ENCODE assay signal across 38 cellular contexts in genomic region chr11:131201674-131202073, GRCh38.
"Had no signal": no experiment of that assay in that cellular context is flagged by ENCODE, and none has a peak within 500 bp of the region (broad histone marks: within the 10 kb centered on the region; RNA-seq: fewer than 3 reads in every experiment).

No MANE protein-coding gene starts in this region.

- H3K9me3 Mint-ChIP-seq: activated naive CD4-positive, alpha-beta T cell treated with anti-CD3 and anti-CD28 coated beads, Interleukin-2, amount 50 U/mL, for 24 hours; activated naive CD4-positive, alpha-beta T cell treated with anti-CD3 and anti-CD28 coated beads, Interleukin-2, amount 50 U/mL, for 72 hours; activated naive CD8-positive, alpha-beta T cell treated with anti-CD3 and anti-CD28 coated beads for 36 hours; activated naive CD8-positive, alpha-beta T cell treated with anti-CD3 and anti-CD28 coated beads, Interleukin-2, amount 10 ng/mL, durations not matched to agents 7 days and 5 days; activated naive CD8-positive, alpha-beta T cell treated with anti-CD3 and anti-CD28 coated beads, Interleukin-2, amount 50 U/mL, for 24 hours; activated T-cell treated with anti-CD3 and anti-CD28 coated beads, Interleukin-2, amount 50 U/mL, for 24 hours; activated T-cell treated with anti-CD3 and anti-CD28 coated beads, Interleukin-2, amount 50 U/mL, for 4 hours; activated T-cell treated with anti-CD3 and anti-CD28 coated beads, Interleukin-2, amount 50 U/mL, for 72 hours; activated T-helper 1 cell treated with anti-CD3 and anti-CD28 coated beads, Interleukin-12 subunit alpha, Interleukin-12 subunit beta, Interleukin-2, Interleukin-4 antibody, amounts not matched to agents 30 ng/mL and 10 ng/mL and 1 ng/mL, durations not matched to agents 14 hours and 24 hours and 36 hours; activated T-helper 17 cell treated with anti-CD3 and anti-CD28 coated beads, Interleukin-2, amount 50 U/mL, for 72 hours; activated T-helper 2 cell treated with anti-CD3 and anti-CD28 coated beads, Interferon-gamma antibody, Interleukin-2, Interleukin-4, amounts not matched to agents 10 μg/mL and 5 μg/mL and 100 μg/mL, durations not matched to agents 14 hours and 24 hours and 36 hours had no signal

- H3K4me1 ChIP-seq: adrenal gland, ascending aorta, body of pancreas, breast epithelium had no signal

- H3K27me3 ChIP-seq: adrenal gland, ascending aorta, brain microvascular endothelial cell, cardiac muscle cell had no signal

- ATAC-seq: activated naive CD4-positive, alpha-beta T cell treated with anti-CD3 and anti-CD28 coated beads, Interleukin-2, amount 50 U/mL, for 72 hours; activated naive CD8-positive, alpha-beta T cell treated with anti-CD3 and anti-CD28 coated beads, Interleukin-2, amount 50 U/mL, for 24 hours; activated T-cell treated with anti-CD3 and anti-CD28 coated beads, Interleukin-2, amount 50 U/mL, for 4 hours; activated T-cell treated with anti-CD3 and anti-CD28 coated beads, Interleukin-2, amount 50 U/mL, for 72 hours; activated T-helper 17 cell treated with anti-CD3 and anti-CD28 coated beads, Interleukin-2, amount 50 U/mL, for 72 hours; body of pancreas had no signal

- H3K27ac ChIP-seq: adrenal gland, ascending aorta, body of pancreas, brain microvascular endothelial cell, breast epithelium, cardiac muscle cell had no signal

- H3K4me3 Mint-ChIP-seq: activated naive CD4-positive, alpha-beta T cell treated with anti-CD3 and anti-CD28 coated beads for 36 hours; activated naive CD4-positive, alpha-beta T cell treated with anti-CD3 and anti-CD28 coated beads, Interleukin-2, amount 10 ng/mL, durations not matched to agents 7 days and 5 days; activated naive CD4-positive, alpha-beta T cell treated with anti-CD3 and anti-CD28 coated beads, Interleukin-2, amount 50 U/mL, for 24 hours; activated naive CD8-positive, alpha-beta T cell; activated naive CD8-positive, alpha-beta T cell treated with anti-CD3 and anti-CD28 coated beads for 36 hours; activated naive CD8-positive, alpha-beta T cell treated with anti-CD3 and anti-CD28 coated beads, Interleukin-2, amount 10 ng/mL, durations not matched to agents 7 days and 5 days; activated naive CD8-positive, alpha-beta T cell treated with anti-CD3 and anti-CD28 coated beads, Interleukin-2, amount 50 U/mL, for 24 hours; activated T-cell treated with anti-CD3 and anti-CD28 coated beads, Interleukin-2, amount 50 U/mL, for 24 hours; activated T-cell treated with anti-CD3 and anti-CD28 coated beads, Interleukin-2, amount 50 U/mL, for 4 hours; activated T-cell treated with anti-CD3 and anti-CD28 coated beads, Interleukin-2, amount 50 U/mL, for 72 hours; activated T-helper 1 cell treated with anti-CD3 and anti-CD28 coated beads, Interleukin-12 subunit alpha, Interleukin-12 subunit beta, Interleukin-2, Interleukin-4 antibody, amounts not matched to agents 30 ng/mL and 10 ng/mL and 1 ng/mL, durations not matched to agents 14 hours and 24 hours and 36 hours; activated T-helper 17 cell treated with anti-CD3 and anti-CD28 coated beads, Interleukin-2, amount 50 U/mL, for 72 hours; brain; central memory CD8-positive, alpha-beta T cell had no signal

- H3K27me3 Mint-ChIP-seq: activated naive CD4-positive, alpha-beta T cell treated with anti-CD3 and anti-CD28 coated beads, Interleukin-2, amount 10 ng/mL, durations not matched to agents 7 days and 5 days; activated naive CD4-positive, alpha-beta T cell treated with anti-CD3 and anti-CD28 coated beads, Interleukin-2, amount 50 U/mL, for 24 hours; activated naive CD8-positive, alpha-beta T cell; activated naive CD8-positive, alpha-beta T cell treated with anti-CD3 and anti-CD28 coated beads for 36 hours; activated naive CD8-positive, alpha-beta T cell treated with anti-CD3 and anti-CD28 coated beads, Interleukin-2, amount 10 ng/mL, durations not matched to agents 7 days and 5 days; activated naive CD8-positive, alpha-beta T cell treated with anti-CD3 and anti-CD28 coated beads, Interleukin-2, amount 50 U/mL, for 24 hours; activated T-cell treated with anti-CD3 and anti-CD28 coated beads, Interleukin-2, amount 50 U/mL, for 24 hours; central memory CD8-positive, alpha-beta T cell had no signal

- DNase-seq: activated effector memory CD4-positive, alpha-beta T cell treated with anti-CD3 and anti-CD28 coated beads, Interleukin-2, amount 50 U/mL, for 16 hours; activated effector memory CD4-positive, alpha-beta T cell treated with Interleukin-2 at 50 U/mL for 16 hours; activated gamma-delta T cell; activated gamma-delta T cell treated with Interleukin-2 at 50 U/mL for 16 hours; activated naive CD4-positive, alpha-beta T cell; activated naive CD4-positive, alpha-beta T cell treated with anti-CD3 and anti-CD28 coated beads for 36 hours; activated naive CD4-positive, alpha-beta T cell treated with anti-CD3 and anti-CD28 coated beads, Interleukin-2, amount 10 ng/mL, durations not matched to agents 7 days and 5 days; activated naive CD4-positive, alpha-beta T cell treated with anti-CD3 and anti-CD28 coated beads, Interleukin-2, amount 50 U/mL, for 16 hours; activated naive CD4-positive, alpha-beta T cell treated with Interleukin-2 at 50 U/mL for 16 hours; activated naive CD8-positive, alpha-beta T cell treated with anti-CD3 and anti-CD28 coated beads for 36 hours; activated naive CD8-positive, alpha-beta T cell treated with anti-CD3 and anti-CD28 coated beads, Interleukin-2, amount 10 ng/mL, durations not matched to agents 7 days and 5 days; activated naive CD8-positive, alpha-beta T cell treated with anti-CD3 and anti-CD28 coated beads, Interleukin-2, amount 50 U/mL, for 24 hours; activated T-cell treated with anti-CD3 and anti-CD28 coated beads, Interleukin-2, amount 50 U/mL, for 1 hour; activated T-cell treated with anti-CD3 and anti-CD28 coated beads, Interleukin-2, amount 50 U/mL, for 24 hours; activated T-cell treated with anti-CD3 and anti-CD28 coated beads, Interleukin-2, amount 50 U/mL, for 4 hours; activated T-cell treated with anti-CD3 and anti-CD28 coated beads, Interleukin-2, amount 50 U/mL, for 48 hours; activated T-cell treated with anti-CD3 and anti-CD28 coated beads, Interleukin-2, amount 50 U/mL, for 72 hours; adrenal gland; amniotic stem cell; amygdala; anterior cingulate cortex; aorta; body of pancreas; brain microvascular endothelial cell; caudate nucleus; central memory CD4-positive, alpha-beta T cell; cerebellar nuclear complex had no signal

- H3K9me3 ChIP-seq: adrenal gland, ascending aorta, body of pancreas, breast epithelium had no signal

- H3K4me3 ChIP-seq: adrenal gland, ascending aorta, body of pancreas, breast epithelium, cardiac muscle cell had no signal

- H3K36me3 ChIP-seq: adrenal gland, ascending aorta, brain microvascular endothelial cell, breast epithelium, cardiac muscle cell had no signal

- H3K27ac Mint-ChIP-seq: activated naive CD4-positive, alpha-beta T cell treated with anti-CD3 and anti-CD28 coated beads for 36 hours; activated naive CD4-positive, alpha-beta T cell treated with anti-CD3 and anti-CD28 coated beads, Interleukin-2, amount 10 ng/mL, durations not matched to agents 7 days and 5 days; activated naive CD4-positive, alpha-beta T cell treated with anti-CD3 and anti-CD28 coated beads, Interleukin-2, amount 50 U/mL, for 24 hours; activated naive CD4-positive, alpha-beta T cell treated with anti-CD3 and anti-CD28 coated beads, Interleukin-2, amount 50 U/mL, for 72 hours; activated naive CD8-positive, alpha-beta T cell; activated naive CD8-positive, alpha-beta T cell treated with anti-CD3 and anti-CD28 coated beads for 36 hours; activated naive CD8-positive, alpha-beta T cell treated with anti-CD3 and anti-CD28 coated beads, Interleukin-2, amount 10 ng/mL, durations not matched to agents 7 days and 5 days; activated naive CD8-positive, alpha-beta T cell treated with anti-CD3 and anti-CD28 coated beads, Interleukin-2, amount 50 U/mL, for 24 hours; activated T-cell treated with anti-CD3 and anti-CD28 coated beads, Interleukin-2, amount 50 U/mL, for 24 hours; activated T-cell treated with anti-CD3 and anti-CD28 coated beads, Interleukin-2, amount 50 U/mL, for 72 hours; activated T-helper 1 cell treated with anti-CD3 and anti-CD28 coated beads, Interleukin-12 subunit alpha, Interleukin-12 subunit beta, Interleukin-2, Interleukin-4 antibody, amounts not matched to agents 30 ng/mL and 10 ng/mL and 1 ng/mL, durations not matched to agents 14 hours and 24 hours and 36 hours; activated T-helper 17 cell treated with anti-CD3 and anti-CD28 coated beads, Interleukin-2, amount 50 U/mL, for 72 hours; activated T-helper 2 cell treated with anti-CD3 and anti-CD28 coated beads, Interferon-gamma antibody, Interleukin-2, Interleukin-4, amounts not matched to agents 10 μg/mL and 5 μg/mL and 100 μg/mL, durations not matched to agents 14 hours and 24 hours and 36 hours; brain had no signal

- H3K4me1 Mint-ChIP-seq: activated naive CD4-positive, alpha-beta T cell treated with anti-CD3 and anti-CD28 coated beads, Interleukin-2, amount 10 ng/mL, durations not matched to agents 7 days and 5 days; activated naive CD4-positive, alpha-beta T cell treated with anti-CD3 and anti-CD28 coated beads, Interleukin-2, amount 50 U/mL, for 24 hours; activated naive CD8-positive, alpha-beta T cell treated with anti-CD3 and anti-CD28 coated beads for 36 hours; activated naive CD8-positive, alpha-beta T cell treated with anti-CD3 and anti-CD28 coated beads, Interleukin-2, amount 10 ng/mL, durations not matched to agents 7 days and 5 days; activated naive CD8-positive, alpha-beta T cell treated with anti-CD3 and anti-CD28 coated beads, Interleukin-2, amount 50 U/mL, for 24 hours; activated T-helper 17 cell treated with anti-CD3 and anti-CD28 coated beads, Interleukin-2, amount 50 U/mL, for 72 hours; central memory CD8-positive, alpha-beta T cell had no signal
